9 cellular contexts compared by ENCODE assay signal in the genomic region with DNA sequence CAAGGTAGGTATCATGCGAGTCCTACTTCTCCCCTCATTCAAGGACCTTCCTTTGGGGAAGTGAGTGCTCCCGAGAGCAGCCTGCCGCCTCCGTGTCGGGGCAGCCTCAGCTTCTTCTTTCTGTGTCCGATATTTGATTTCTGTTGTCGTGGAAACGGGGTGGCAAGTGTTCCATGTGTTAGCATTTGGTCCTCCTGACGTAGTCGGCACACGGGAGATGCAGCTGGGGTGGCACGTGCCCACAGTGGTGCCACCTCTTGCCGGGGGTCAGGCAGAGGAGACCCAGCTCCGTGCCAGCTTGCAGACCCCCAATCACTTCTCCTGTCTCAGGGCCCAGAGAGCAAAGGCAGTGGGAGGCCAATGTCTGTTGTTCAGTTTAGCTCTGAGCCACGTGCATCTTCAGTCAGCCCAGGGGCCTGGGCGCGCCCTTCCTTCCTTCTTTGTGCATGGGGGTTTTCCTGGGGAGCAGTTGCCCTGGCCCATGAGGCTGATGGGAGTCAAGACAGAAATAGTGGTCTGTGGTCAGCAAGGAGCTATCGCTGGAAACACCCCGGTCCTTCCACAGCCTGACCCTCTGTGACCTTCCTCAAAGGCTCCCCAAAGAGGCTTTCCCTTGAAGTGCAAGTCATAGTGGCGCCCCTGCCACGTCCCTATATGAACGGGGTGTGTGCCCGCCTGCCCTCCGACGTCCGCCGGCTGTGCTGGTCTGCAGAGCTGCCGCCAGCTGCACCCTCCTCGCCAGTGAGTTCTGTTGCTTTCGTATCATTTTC.
A peak's percentile ranks its signal among the peaks of the same experiment; 100 is the strongest.
DNase-seq lines count a peak whose midpoint lies in the region; ATAC-seq and FAIRE-seq lines count a peak whose summit lies in the region.
"Had no signal": no experiment of that assay in that cellular context is flagged by ENCODE, and none has a peak within 500 bp of the region (broad histone marks: within the 10 kb centered on the region; RNA-seq: fewer than 3 reads in every experiment).

No MANE protein-coding gene starts in this region.

- H3K36me3 Mint-ChIP-seq in stimulated activated naive CD8-positive, alpha-beta T cell treated with anti-CD3 and anti-CD28 coated beads, Interleukin-15, Interleukin-2, amounts not matched to agents 100 ng/mL and 50 ng/mL, for 24 hours (ENCODE audit: low read depth) = no peaks in the 10 kb centered on the region

- DNase-seq in GM19239 (ENCODE audit: insufficient read length, low spot score) (peak; percentile 58), MV-4-11 (lab: John Stamatoyannopoulos, UW) (peak; percentile 88), globus pallidus (ENCODE audit: low spot score) (peak; percentile 36), NCI-H1048 (lab: John Stamatoyannopoulos, UW) (no peak), RKO (ENCODE audit: low spot score) (no peak)
- DNase-seq: activated gamma-delta T cell, SIG-M5 had no signal

- ATAC-seq in GM19452 (IDR thresholded peaks at IDR 0.05; ENCODE audit: unreplicated experiment) = no peak

- peak; percentile 98 for FAIRE-seq in GM19239 (lab: Jason Lieb, UNC)

- no peaks in the 10 kb centered on the region for H3K9me3 Mint-ChIP-seq in stimulated activated naive CD8-positive, alpha-beta T cell treated with anti-CD3 and anti-CD28 coated beads, Interleukin-15, Interleukin-2, amounts not matched to agents 100 ng/mL and 50 ng/mL, for 24 hours

- H3K27ac Mint-ChIP-seq in stimulated activated naive CD8-positive, alpha-beta T cell treated with anti-CD3 and anti-CD28 coated beads, Interleukin-15, Interleukin-2, amounts not matched to agents 100 ng/mL and 50 ng/mL, for 24 hours = peak overlapping the region; percentile 87

- no peak overlapping the region for H3K4me3 Mint-ChIP-seq in stimulated activated naive CD8-positive, alpha-beta T cell treated with anti-CD3 and anti-CD28 coated beads, Interleukin-15, Interleukin-2, amounts not matched to agents 100 ng/mL and 50 ng/mL, for 24 hours

- H3K27me3 Mint-ChIP-seq in stimulated activated naive CD8-positive, alpha-beta T cell treated with anti-CD3 and anti-CD28 coated beads, Interleukin-15, Interleukin-2, amounts not matched to agents 100 ng/mL and 50 ng/mL, for 24 hours = peaks cover 5% of the 10 kb centered on the region

- H3K4me1 Mint-ChIP-seq in stimulated activated naive CD8-positive, alpha-beta T cell treated with anti-CD3 and anti-CD28 coated beads, Interleukin-15, Interleukin-2, amounts not matched to agents 100 ng/mL and 50 ng/mL, for 24 hours (ENCODE audit: low read depth) = peaks cover 18% of the 10 kb centered on the region

Comparison
In these comparisons a context has a peak if more than half of its experiments do, and no peak if none do; other contexts are left out.
1. DNase-seq: peak in GM19239 (single experiment), MV-4-11 (single experiment) and globus pallidus (single experiment); none in NCI-H1048 (single experiment) and RKO (single experiment).